ENCODE assay signal across 13 cellular contexts in genomic region chr17:44541884-44542581, GRCh38. TPM values are rescaled to one million over a fixed set of nuclear protein-coding genes. Genes with fewer than 3 reads are reported as not detected.
DNase-seq lines count a peak whose midpoint lies in the region; ATAC-seq and TF ChIP-seq lines count a peak whose summit lies in the region.
"Had no signal": no experiment of that assay in that cellular context is flagged by ENCODE, and none has a peak within 500 bp of the region (broad histone marks: within the 10 kb centered on the region; RNA-seq: fewer than 3 reads in every experiment).

No MANE protein-coding gene starts in this region.

- H3K4me3 Mint-ChIP-seq in MCF 10A (ENCODE audit: unreplicated experiment), result no peak overlapping the region
- H3K4me3 Mint-ChIP-seq in effector memory CD8-positive, alpha-beta T cell, result no peak overlapping the region

- no peaks in the 10 kb centered on the region for H3K27me3 ChIP-seq in mammary epithelial cell (ENCODE audit: insufficient read depth, low read length)
- no peaks in the 10 kb centered on the region for H3K27me3 ChIP-seq in Panc1 (ENCODE audit: control insufficient read depth, insufficient read depth, low read length)
- peaks cover 55% of the 10 kb centered on the region for H3K27me3 ChIP-seq in iPS-18a (ENCODE audit: control insufficient read depth, insufficient read depth, low read length)
- peaks cover 0 to 47% (median 8%) of the 10 kb centered on the region in 45 donors for H3K27me3 ChIP-seq in dorsolateral prefrontal cortex
- H3K27me3 ChIP-seq: upper lobe of left lung had no signal

- in situ Hi-C loops in mammary epithelial cell (cut with MboI; ENCODE audit: low sequenced_read_pairs in 2 of 2) (no loop called here), Panc1 (cut with HindIII; ENCODE audit: low pct_unique_long_range_greater_than_20kb, low sequenced_read_pairs) (no loop called here)

- WGBS in mammary epithelial cell (ENCODE audit: low coverage, missing lambda C conversion rate), result 55% methylated on average over 6 of the region's 8 CpGs

- CTCF ChIA-PET in MCF 10A (lab: Yijun Ruan, JAX) (interaction anchor here (6.1 kb wide), 1 partner anchor 8 kb away, joined by 52 read pairs; no protein-coding TSS in a partner anchor), mammary epithelial cell (lab: Charles Lee; ENCODE audit: low non-redundant PET) (no interaction called here), Panc1 (lab: Charles Lee) (no interaction called here)

- peak; percentile 51 for ATAC-seq in Panc1
- ATAC-seq in GM21619 (IDR thresholded peaks at IDR 0.05; ENCODE audit: unreplicated experiment), result no peak
- no peak for ATAC-seq in HG02571 (IDR thresholded peaks at IDR 0.05; ENCODE audit: unreplicated experiment)
- no peak for ATAC-seq in effector memory CD8-positive, alpha-beta T cell (replicated peaks)
- ATAC-seq: activated naive CD4-positive, alpha-beta T cell treated with anti-CD3 and anti-CD28 coated beads, Interleukin-2, amount 50 U/mL, for 72 hours; Right ventricle myocardium inferior had no signal

- H3K9me3 ChIP-seq in mammary epithelial cell (replicated peaks; ENCODE audit: insufficient read depth, low read length), result peaks cover 2% of the 10 kb centered on the region
- no peaks in the 10 kb centered on the region for H3K9me3 ChIP-seq in Panc1 (ENCODE audit: control insufficient read depth, insufficient read depth, low read depth, low read length)
- no peaks in the 10 kb centered on the region for H3K9me3 ChIP-seq in iPS-18a (ENCODE audit: control insufficient read depth, low read depth, low read length)
- H3K9me3 ChIP-seq: upper lobe of left lung had no signal

- peaks cover 38% of the 10 kb centered on the region for H3K4me1 Mint-ChIP-seq in MCF 10A (ENCODE audit: insufficient read depth, unreplicated experiment)
- no peaks in the 10 kb centered on the region for H3K4me1 Mint-ChIP-seq in effector memory CD8-positive, alpha-beta T cell (ENCODE audit: low read depth in 2 of 2)

- intact Hi-C loops in MCF 10A (cut with micrococcal nuclease) (no loop called here), mammary epithelial cell (cut with micrococcal nuclease) (no loop called here), Panc1 (cut with micrococcal nuclease; ENCODE audit: unreplicated experiment) (no loop called here), dorsolateral prefrontal cortex (cut with DNase I) (loop anchor here in 1 of 2 donors (10.0 kb wide), 1 partner anchor 93 kb away; no protein-coding TSS in a partner anchor)

- H3K9me3 Mint-ChIP-seq in MCF 10A (ENCODE audit: unreplicated experiment), result no peaks in the 10 kb centered on the region
- no peaks in the 10 kb centered on the region for H3K9me3 Mint-ChIP-seq in effector memory CD8-positive, alpha-beta T cell
- H3K9me3 Mint-ChIP-seq: activated naive CD4-positive, alpha-beta T cell treated with anti-CD3 and anti-CD28 coated beads, Interleukin-2, amount 50 U/mL, for 72 hours had no signal

- H3K27ac ChIP-seq in mammary epithelial cell (ENCODE audit: insufficient read depth, low read depth, low read length) (no peak overlapping the region), Panc1 (ENCODE audit: low read length) (peak overlapping the region; percentile 93), iPS-18a (ENCODE audit: low read length) (no peak overlapping the region), dorsolateral prefrontal cortex (no peak overlapping the region)

- BruUV-seq in MCF 10A (replicated peaks; lab: Mats Ljungman, UMichigan), result no TSS peak
- no TSS peak for BruUV-seq in mammary epithelial cell (replicated peaks; lab: Mats Ljungman, UMichigan)
- BruUV-seq in Panc1 (replicated peaks; lab: Mats Ljungman, UMichigan), result no TSS peak

- H3K79me2 ChIP-seq in mammary epithelial cell (ENCODE audit: insufficient read depth, low read length), result no peaks in the 10 kb centered on the region

- H3K27me3 Mint-ChIP-seq in MCF 10A (ENCODE audit: insufficient read depth, unreplicated experiment), result no peaks in the 10 kb centered on the region
- H3K27me3 Mint-ChIP-seq in effector memory CD8-positive, alpha-beta T cell, result peaks cover 56 to 92% of the 10 kb centered on the region in 2 donors

- H3K4me2 ChIP-seq in mammary epithelial cell (ENCODE audit: insufficient read depth, low read depth, low read length), result no peak overlapping the region

- no peak overlapping the region for H3K4me3 ChIP-seq in mammary epithelial cell (replicated peaks in 1 of 3; ENCODE audit: insufficient read depth in 1 of 3, low read depth in 2 of 3, low read length in 3 of 3)
- no peak overlapping the region for H3K4me3 ChIP-seq in Panc1 (ENCODE audit: low read depth in 2 of 2, low read length in 2 of 2)
- H3K4me3 ChIP-seq in iPS-18a (ENCODE audit: low read length), result peak overlapping the region; percentile 36
- H3K4me3 ChIP-seq in dorsolateral prefrontal cortex, result no peak overlapping the region
- H3K4me3 ChIP-seq: lung, upper lobe of left lung had no signal

- POLR2A ChIA-PET in MCF 10A (lab: Yijun Ruan, JAX) (no interaction called here), Panc1 (lab: Charles Lee) (no interaction called here)

- H3K4me1 ChIP-seq in mammary epithelial cell (ENCODE audit: insufficient read depth, low read length), result peaks cover 32% of the 10 kb centered on the region
- H3K4me1 ChIP-seq in Panc1 (ENCODE audit: control insufficient read depth, insufficient read depth, low read length), result peaks cover 41% of the 10 kb centered on the region
- peaks cover 54% of the 10 kb centered on the region for H3K4me1 ChIP-seq in iPS-18a (ENCODE audit: control insufficient read depth, low read depth, low read length)

- no peak for DNase-seq in MCF 10A (ENCODE audit: unreplicated experiment)
- no peak for DNase-seq in mammary epithelial cell
- DNase-seq in Panc1 (ENCODE audit: low read depth, low spot score), result no peak
- no peak for DNase-seq in dorsolateral prefrontal cortex
- no peak for DNase-seq in effector memory CD8-positive, alpha-beta T cell
- DNase-seq: stimulated activated CD8-positive, alpha-beta memory T cell treated with anti-CD3 and anti-CD28 coated beads, Interleukin-4, amount 100 ng/mL, for 48 hours had no signal

- H3K36me3 ChIP-seq in mammary epithelial cell (ENCODE audit: insufficient read depth, low read length) (no peaks in the 10 kb centered on the region), Panc1 (ENCODE audit: control insufficient read depth, insufficient read depth, low read length) (no peaks in the 10 kb centered on the region), iPS-18a (ENCODE audit: control insufficient read depth, low read depth, low read length) (no peaks in the 10 kb centered on the region)
- H3K36me3 ChIP-seq: upper lobe of left lung had no signal

- TF ChIP-seq CTCF in MCF 10A (IDR thresholded peaks at IDR 0.05; ENCODE audit: unreplicated experiment), result no peak
- TF ChIP-seq CTCF in mammary epithelial cell (conservative IDR thresholded peaks at IDR 0.05 in 1 of 2, IDR thresholded peaks at IDR 0.05 in 1 of 2; ENCODE audit: extremely low read depth in 1 of 2, insufficient read depth in 1 of 2, low read depth in 1 of 2, low read length in 2 of 2), result no peak
- TF ChIP-seq CTCF in Panc1 (IDR thresholded peaks at IDR 0.05), result no peak
- TF ChIP-seq CTCF in dorsolateral prefrontal cortex (IDR thresholded peaks at IDR 0.05 in 54 of 56, conservative IDR thresholded peaks at IDR 0.05 in 2 of 56; ENCODE audit: low read depth in 1 of 56, partially characterized antibody in 56 of 56), result no peak

- no peaks in the 10 kb centered on the region for H3K36me3 Mint-ChIP-seq in MCF 10A (ENCODE audit: insufficient read depth, unreplicated experiment)
- H3K36me3 Mint-ChIP-seq in effector memory CD8-positive, alpha-beta T cell (ENCODE audit: insufficient read depth), result peaks cover 4% of the 10 kb centered on the region
- H3K36me3 Mint-ChIP-seq: activated naive CD4-positive, alpha-beta T cell treated with anti-CD3 and anti-CD28 coated beads, Interleukin-2, amount 50 U/mL, for 72 hours had no signal

- H3K9ac ChIP-seq in mammary epithelial cell (ENCODE audit: insufficient read depth, low read length), result no peak overlapping the region
- no peak overlapping the region for H3K9ac ChIP-seq in iPS-18a (ENCODE audit: low read length)

- H4K20me1 ChIP-seq in mammary epithelial cell (ENCODE audit: insufficient read depth, low read length), result no peaks in the 10 kb centered on the region

- H2AFZ ChIP-seq in mammary epithelial cell (ENCODE audit: low read depth, low read length), result no peak overlapping the region

- H3K27ac Mint-ChIP-seq in MCF 10A (ENCODE audit: low read depth, unreplicated experiment), result peak overlapping the region; percentile 92
- H3K27ac Mint-ChIP-seq in effector memory CD8-positive, alpha-beta T cell, result no peak overlapping the region
- H3K27ac Mint-ChIP-seq: activated naive CD4-positive, alpha-beta T cell treated with anti-CD3 and anti-CD28 coated beads, Interleukin-2, amount 50 U/mL, for 72 hours had no signal

- dilution Hi-C loops in mammary epithelial cell (cut with HindIII; ENCODE audit: low sequenced_read_pairs), result no loop called here

RNA-seq across cellular contexts. Expression of gene FZD2, which starts 15.3 kb away (rescaled TPM):
- total RNA-seq in MCF 10A (2022) (6.8 and 10.1 TPM in 2 replicates), mammary epithelial cell (1 to 10 TPM; 1.8 to 4.5 TPM), Panc1 (2021; ENCODE audit: unreplicated experiment) (35.4 TPM), dorsolateral prefrontal cortex (1 to 10 TPM in 82 of 120 experiments, under 1 TPM in 38; 0.48 to 4.2 (median 1.3) TPM)
- 4.5 TPM for polyA plus RNA-seq in mammary epithelial cell
- polyA minus RNA-seq in mammary epithelial cell, result 1.1 TPM
- polyA plus RNA-seq in Panc1 (2012; ENCODE audit: insufficient read length), result 54.3 TPM

RNA-seq across cellular contexts. Expression of gene GPATCH8, which starts 38.8 kb away (rescaled TPM):
- total RNA-seq in MCF 10A (2022), result 40.8 and 43.6 TPM in 2 replicates
- 10 to 100 TPM; 27.0 to 37.4 TPM for total RNA-seq in mammary epithelial cell
- polyA plus RNA-seq in mammary epithelial cell, result 10.5 TPM
- polyA minus RNA-seq in mammary epithelial cell, result 12.7 TPM
- 30.8 TPM for total RNA-seq in Panc1 (2021; ENCODE audit: unreplicated experiment)
- 14.4 TPM for polyA plus RNA-seq in Panc1 (2012; ENCODE audit: insufficient read length)
- total RNA-seq in dorsolateral prefrontal cortex, result 100 to 1,000 TPM in 11 of 120 experiments, 10 to 100 TPM in 109; 53.8 to 111 (median 82.5) TPM
